32 cellular contexts compared by ENCODE assay signal in genomic region chr4:65069177-65069576, GRCh38.
"Had no signal": no experiment of that assay in that cellular context is flagged by ENCODE, and none has a peak within 500 bp of the region (broad histone marks: within the 10 kb centered on the region; RNA-seq: fewer than 3 reads in every experiment).

No MANE protein-coding gene starts in this region.

- H3K4me1 ChIP-seq: ascending aorta, breast epithelium, colonic mucosa, gastroesophageal sphincter had no signal

- H3K27me3 ChIP-seq: ascending aorta, breast epithelium, cardiac muscle cell, colonic mucosa, esophagus squamous epithelium, gastroesophageal sphincter had no signal

- H3K36me3 ChIP-seq: ascending aorta, breast epithelium, cardiac muscle cell, colonic mucosa, esophagus squamous epithelium, gastroesophageal sphincter, WERI-Rb-1 had no signal

- H3K9me3 Mint-ChIP-seq: activated CD4-positive, alpha-beta T cell treated with anti-CD3 and anti-CD28 coated beads, Interleukin-2, amount 10 ng/mL, durations not matched to agents 24 days and 14 days; activated naive CD8-positive, alpha-beta T cell treated with anti-CD3 and anti-CD28 coated beads, Interleukin-2, amount 10 ng/mL, durations not matched to agents 7 days and 5 days; T-helper 2 cell treated with Interferon-gamma antibody and Interleukin-4, amounts not matched to agents 5 μg/mL and 100 μg/mL, for 36 hours had no signal

- H3K27ac Mint-ChIP-seq: activated CD4-positive, alpha-beta memory T cell treated with anti-CD3 and anti-CD28 coated beads for 36 hours; activated CD4-positive, alpha-beta T cell treated with anti-CD3 and anti-CD28 coated beads for 36 hours; activated CD4-positive, alpha-beta T cell treated with anti-CD3 and anti-CD28 coated beads, Interleukin-2, amount 10 ng/mL, durations not matched to agents 24 days and 14 days; activated CD8-positive, alpha-beta memory T cell treated with anti-CD3 and anti-CD28 coated beads, Interleukin-2, amount 10 ng/mL, durations not matched to agents 7 days and 5 days; activated CD8-positive, alpha-beta T cell treated with anti-CD3 and anti-CD28 coated beads, Interleukin-2, amount 10 ng/mL, durations not matched to agents 7 days and 5 days; activated naive CD4-positive, alpha-beta T cell treated with anti-CD3 and anti-CD28 coated beads, Interleukin-2, amount 10 ng/mL, durations not matched to agents 7 days and 5 days; activated naive CD4-positive, alpha-beta T cell treated with anti-CD3 and anti-CD28 coated beads, Interleukin-2, amount 50 U/mL, for 72 hours; activated naive CD8-positive, alpha-beta T cell treated with anti-CD3 and anti-CD28 coated beads, Interleukin-2, amount 10 ng/mL, durations not matched to agents 7 days and 5 days; brain; T-helper 17 cell; T-helper 2 cell treated with Interferon-gamma antibody and Interleukin-4, amounts not matched to agents 5 μg/mL and 100 μg/mL, for 36 hours had no signal

- H3K27ac ChIP-seq: ascending aorta, breast epithelium, cardiac muscle cell, colonic mucosa, epithelial cell of prostate, esophagus squamous epithelium, gastroesophageal sphincter, WERI-Rb-1 had no signal

- H3K4me3 Mint-ChIP-seq: activated CD4-positive, alpha-beta memory T cell treated with anti-CD3 and anti-CD28 coated beads for 36 hours; activated CD4-positive, alpha-beta T cell treated with anti-CD3 and anti-CD28 coated beads for 36 hours; activated CD4-positive, alpha-beta T cell treated with anti-CD3 and anti-CD28 coated beads, Interleukin-2, amount 10 ng/mL, durations not matched to agents 24 days and 14 days; activated CD8-positive, alpha-beta memory T cell treated with anti-CD3 and anti-CD28 coated beads, Interleukin-2, amount 10 ng/mL, durations not matched to agents 7 days and 5 days; activated CD8-positive, alpha-beta T cell treated with anti-CD3 and anti-CD28 coated beads, Interleukin-2, amount 10 ng/mL, durations not matched to agents 7 days and 5 days; activated naive CD4-positive, alpha-beta T cell treated with anti-CD3 and anti-CD28 coated beads, Interleukin-2, amount 10 ng/mL, durations not matched to agents 7 days and 5 days; activated naive CD8-positive, alpha-beta T cell treated with anti-CD3 and anti-CD28 coated beads, Interleukin-2, amount 10 ng/mL, durations not matched to agents 7 days and 5 days; brain; T-helper 17 cell; T-helper 2 cell treated with Interferon-gamma antibody and Interleukin-4, amounts not matched to agents 5 μg/mL and 100 μg/mL, for 36 hours had no signal

- DNase-seq: activated CD4-positive, alpha-beta memory T cell treated with anti-CD3 and anti-CD28 coated beads for 36 hours; activated CD4-positive, alpha-beta T cell treated with anti-CD3 and anti-CD28 coated beads for 36 hours; activated CD4-positive, alpha-beta T cell treated with anti-CD3 and anti-CD28 coated beads, Interleukin-2, amount 10 ng/mL, durations not matched to agents 24 days and 14 days; activated CD4-positive, CD25-positive, alpha-beta regulatory T cell; activated CD4-positive, CD25-positive, alpha-beta regulatory T cell treated with anti-CD3 and anti-CD28 coated beads, Interleukin-2, amount 50 U/mL, for 72 hours; activated CD8-positive, alpha-beta memory T cell treated with anti-CD3 and anti-CD28 coated beads, Interleukin-2, amount 10 ng/mL, durations not matched to agents 7 days and 5 days; activated CD8-positive, alpha-beta memory T cell treated with anti-CD3 and anti-CD28 coated beads, Interleukin-2, amount 50 U/mL, for 4 hours; activated CD8-positive, alpha-beta T cell treated with anti-CD3 and anti-CD28 coated beads, Interleukin-2, amount 10 ng/mL, durations not matched to agents 7 days and 5 days; activated gamma-delta T cell; activated naive CD4-positive, alpha-beta T cell; activated naive CD4-positive, alpha-beta T cell treated with anti-CD3 and anti-CD28 coated beads, Interleukin-2, amount 10 ng/mL, durations not matched to agents 7 days and 5 days; activated naive CD8-positive, alpha-beta T cell treated with anti-CD3 and anti-CD28 coated beads, Interleukin-2, amount 10 ng/mL, durations not matched to agents 7 days and 5 days; activated T-cell treated with anti-CD3 and anti-CD28 coated beads, Interleukin-2, amount 50 U/mL, for 1 hour; activated T-cell treated with anti-CD3 and anti-CD28 coated beads, Interleukin-2, amount 50 U/mL, for 48 hours; central memory CD4-positive, alpha-beta T cell; cerebellar nuclear complex; colonic mucosa; effector CD8-positive, alpha-beta T cell; esophagus squamous epithelium; foreskin melanocyte; T-helper 1 cell; T-helper 17 cell; T1000; WERI-Rb-1 had no signal

- H3K36me3 Mint-ChIP-seq: activated CD4-positive, alpha-beta memory T cell treated with anti-CD3 and anti-CD28 coated beads for 36 hours; activated CD8-positive, alpha-beta memory T cell treated with anti-CD3 and anti-CD28 coated beads, Interleukin-2, amount 10 ng/mL, durations not matched to agents 7 days and 5 days; activated naive CD4-positive, alpha-beta T cell treated with anti-CD3 and anti-CD28 coated beads, Interleukin-2, amount 10 ng/mL, durations not matched to agents 7 days and 5 days; activated naive CD4-positive, alpha-beta T cell treated with anti-CD3 and anti-CD28 coated beads, Interleukin-2, amount 50 U/mL, for 72 hours; activated naive CD8-positive, alpha-beta T cell treated with anti-CD3 and anti-CD28 coated beads, Interleukin-2, amount 10 ng/mL, durations not matched to agents 7 days and 5 days; brain had no signal

- H3K9me3 ChIP-seq: colonic mucosa, esophagus squamous epithelium, gastroesophageal sphincter had no signal

- ATAC-seq: activated CD4-positive, alpha-beta T cell treated with anti-CD3 and anti-CD28 coated beads for 36 hours; activated CD8-positive, alpha-beta memory T cell treated with anti-CD3 and anti-CD28 coated beads, Interleukin-2, amount 10 ng/mL, durations not matched to agents 7 days and 5 days; activated CD8-positive, alpha-beta T cell treated with anti-CD3 and anti-CD28 coated beads, Interleukin-2, amount 10 ng/mL, durations not matched to agents 7 days and 5 days; activated naive CD4-positive, alpha-beta T cell treated with anti-CD3 and anti-CD28 coated beads, Interleukin-2, amount 50 U/mL, for 72 hours; gastroesophageal sphincter; T-helper 17 cell had no signal

- H3K27me3 Mint-ChIP-seq: activated CD4-positive, alpha-beta memory T cell treated with anti-CD3 and anti-CD28 coated beads for 36 hours; activated CD4-positive, alpha-beta T cell treated with anti-CD3 and anti-CD28 coated beads for 36 hours; activated CD4-positive, alpha-beta T cell treated with anti-CD3 and anti-CD28 coated beads, Interleukin-2, amount 10 ng/mL, durations not matched to agents 24 days and 14 days; activated CD8-positive, alpha-beta memory T cell treated with anti-CD3 and anti-CD28 coated beads, Interleukin-2, amount 10 ng/mL, durations not matched to agents 7 days and 5 days; activated naive CD4-positive, alpha-beta T cell treated with anti-CD3 and anti-CD28 coated beads, Interleukin-2, amount 10 ng/mL, durations not matched to agents 7 days and 5 days; activated naive CD8-positive, alpha-beta T cell treated with anti-CD3 and anti-CD28 coated beads, Interleukin-2, amount 10 ng/mL, durations not matched to agents 7 days and 5 days; T-helper 17 cell had no signal

- H3K4me3 ChIP-seq: ascending aorta, breast epithelium, cardiac muscle cell, colonic mucosa, esophagus squamous epithelium, gastroesophageal sphincter had no signal

- H3K4me1 Mint-ChIP-seq: activated CD4-positive, alpha-beta T cell treated with anti-CD3 and anti-CD28 coated beads for 36 hours; activated CD4-positive, alpha-beta T cell treated with anti-CD3 and anti-CD28 coated beads, Interleukin-2, amount 10 ng/mL, durations not matched to agents 24 days and 14 days; activated CD8-positive, alpha-beta memory T cell treated with anti-CD3 and anti-CD28 coated beads, Interleukin-2, amount 10 ng/mL, durations not matched to agents 7 days and 5 days; activated naive CD4-positive, alpha-beta T cell treated with anti-CD3 and anti-CD28 coated beads, Interleukin-2, amount 10 ng/mL, durations not matched to agents 7 days and 5 days; activated naive CD8-positive, alpha-beta T cell treated with anti-CD3 and anti-CD28 coated beads, Interleukin-2, amount 10 ng/mL, durations not matched to agents 7 days and 5 days; T-helper 17 cell had no signal
